ENCODE assay signal across 1 cellular context in genomic region chr20:25032478-25033183, GRCh38.
TF ChIP-seq lines count a peak whose summit lies in the region.

No MANE protein-coding gene starts in this region.

TF ChIP-seq in HepG2, 621 proteins besides CTCF, POLR2A, EP300 and RAD21 (continued from another document and continues in another):
- TF ChIP-seq POGK (CRISPR knock-in tag; conservative IDR thresholded peaks at IDR 0.05) (peak; percentile 68), ZFP91 (CRISPR knock-in tag; IDR thresholded peaks at IDR 0.05; ENCODE audit: borderline replicate concordance) (peak; percentile 65; the same call in 1 of the 2 replicates), IRX3 (CRISPR knock-in tag; IDR thresholded peaks at IDR 0.05; ENCODE audit: borderline replicate concordance, low read depth) (no peak), ZNF577 (CRISPR knock-in tag; IDR thresholded peaks at IDR 0.05; ENCODE audit: borderline replicate concordance, low read depth) (no peak), MEIS1 (CRISPR knock-in tag; IDR thresholded peaks at IDR 0.05; ENCODE audit: borderline replicate concordance) (no peak), ZNF224 (CRISPR knock-in tag; IDR thresholded peaks at IDR 0.05) (peak; percentile 27; the same call in 1 of the 2 replicates), ZNF329 (CRISPR knock-in tag; IDR thresholded peaks at IDR 0.05; ENCODE audit: low read depth) (no peak), PRDM15 (CRISPR knock-in tag; IDR thresholded peaks at IDR 0.05) (peak; percentile 87), HOXD1 (CRISPR knock-in tag; IDR thresholded peaks at IDR 0.05) (peak; percentile 70; the same call in 1 of the 2 replicates), CENPX (CRISPR knock-in tag; IDR thresholded peaks at IDR 0.05) (no peak), ZNF501 (CRISPR knock-in tag; IDR thresholded peaks at IDR 0.05) (peak; percentile 28; the same call in 1 of the 2 replicates), HMG20A (CRISPR knock-in tag; IDR thresholded peaks at IDR 0.05; ENCODE audit: borderline replicate concordance) (peak; percentile 66; the same call in 1 of the 2 replicates), HMG20B (CRISPR knock-in tag; conservative IDR thresholded peaks at IDR 0.05) (no peak), ZNF576 (CRISPR knock-in tag; IDR thresholded peaks at IDR 0.05) (no peak), ZNF430 (CRISPR knock-in tag; IDR thresholded peaks at IDR 0.05) (0 out of 2 replicates have a peak, but pooled peaks have one; percentile 25), MTF1 (CRISPR knock-in tag; IDR thresholded peaks at IDR 0.05) (no peak; the same call in 1 of the 2 replicates), ZNF780A (CRISPR knock-in tag; IDR thresholded peaks at IDR 0.05) (no peak), SALL2 (CRISPR knock-in tag; IDR thresholded peaks at IDR 0.05) (peak; percentile 66), CCDC6 (CRISPR knock-in tag; IDR thresholded peaks at IDR 0.05) (no peak; the same call in 1 of the 2 replicates), ZNF143 (CRISPR knock-in tag; IDR thresholded peaks at IDR 0.05) (peak; percentile 36; the same call in 1 of the 2 replicates), RFX5 (IDR thresholded peaks at IDR 0.05; ENCODE audit: low read depth, low read length) (peak; percentile 51), ZNF747 (CRISPR knock-in tag; IDR thresholded peaks at IDR 0.05; ENCODE audit: borderline replicate concordance) (peak; percentile 68; the same call in 1 of the 2 replicates), TP53 (CRISPR knock-in tag; conservative IDR thresholded peaks at IDR 0.05) (0 out of 2 replicates have a peak, but pooled peaks have one; percentile 51), ZBTB39 (CRISPR knock-in tag; IDR thresholded peaks at IDR 0.05) (no peak), IRF9 (CRISPR knock-in tag; IDR thresholded peaks at IDR 0.05; ENCODE audit: borderline replicate concordance) (no peak), LBX2 (CRISPR knock-in tag; IDR thresholded peaks at IDR 0.05; ENCODE audit: borderline replicate concordance) (no peak), ZNF574 (CRISPR knock-in tag; IDR thresholded peaks at IDR 0.05) (0 out of 2 replicates have a peak, but pooled peaks have one; percentile 26), NFYC (CRISPR knock-in tag; IDR thresholded peaks at IDR 0.05) (no peak), PRPF4 (IDR thresholded peaks at IDR 0.05; ENCODE audit: low read depth, low read length, poor library complexity, severe bottlenecking) (peak; percentile 19), ZNF704 (CRISPR knock-in tag; IDR thresholded peaks at IDR 0.05; ENCODE audit: borderline replicate concordance) (0 out of 2 replicates have a peak, but pooled peaks have one; percentile 50)
